1 cellular context compared by ENCODE assay signal in genomic region chr1:14913475-14914155, GRCh38.
TF ChIP-seq lines count a peak whose summit lies in the region.

No MANE protein-coding gene starts in this region.

TF ChIP-seq in HepG2, 621 proteins besides CTCF, POLR2A, EP300 and RAD21 (continued from another document and continues in another):
- TF ChIP-seq ETV5 (CRISPR knock-in tag; IDR thresholded peaks at IDR 0.05; ENCODE audit: borderline replicate concordance) = no peak
- no peak for TF ChIP-seq ZNF891 (CRISPR knock-in tag; IDR thresholded peaks at IDR 0.05)
- peak; percentile 55; the same call in 1 of the 2 replicates for TF ChIP-seq ZNF768 (CRISPR knock-in tag; IDR thresholded peaks at IDR 0.05)
- TF ChIP-seq NR0B2 (CRISPR knock-in tag; IDR thresholded peaks at IDR 0.05) = no peak
- TF ChIP-seq TMF1 (CRISPR knock-in tag; IDR thresholded peaks at IDR 0.05; ENCODE audit: low read depth) = no peak
- TF ChIP-seq, protein P1, sequence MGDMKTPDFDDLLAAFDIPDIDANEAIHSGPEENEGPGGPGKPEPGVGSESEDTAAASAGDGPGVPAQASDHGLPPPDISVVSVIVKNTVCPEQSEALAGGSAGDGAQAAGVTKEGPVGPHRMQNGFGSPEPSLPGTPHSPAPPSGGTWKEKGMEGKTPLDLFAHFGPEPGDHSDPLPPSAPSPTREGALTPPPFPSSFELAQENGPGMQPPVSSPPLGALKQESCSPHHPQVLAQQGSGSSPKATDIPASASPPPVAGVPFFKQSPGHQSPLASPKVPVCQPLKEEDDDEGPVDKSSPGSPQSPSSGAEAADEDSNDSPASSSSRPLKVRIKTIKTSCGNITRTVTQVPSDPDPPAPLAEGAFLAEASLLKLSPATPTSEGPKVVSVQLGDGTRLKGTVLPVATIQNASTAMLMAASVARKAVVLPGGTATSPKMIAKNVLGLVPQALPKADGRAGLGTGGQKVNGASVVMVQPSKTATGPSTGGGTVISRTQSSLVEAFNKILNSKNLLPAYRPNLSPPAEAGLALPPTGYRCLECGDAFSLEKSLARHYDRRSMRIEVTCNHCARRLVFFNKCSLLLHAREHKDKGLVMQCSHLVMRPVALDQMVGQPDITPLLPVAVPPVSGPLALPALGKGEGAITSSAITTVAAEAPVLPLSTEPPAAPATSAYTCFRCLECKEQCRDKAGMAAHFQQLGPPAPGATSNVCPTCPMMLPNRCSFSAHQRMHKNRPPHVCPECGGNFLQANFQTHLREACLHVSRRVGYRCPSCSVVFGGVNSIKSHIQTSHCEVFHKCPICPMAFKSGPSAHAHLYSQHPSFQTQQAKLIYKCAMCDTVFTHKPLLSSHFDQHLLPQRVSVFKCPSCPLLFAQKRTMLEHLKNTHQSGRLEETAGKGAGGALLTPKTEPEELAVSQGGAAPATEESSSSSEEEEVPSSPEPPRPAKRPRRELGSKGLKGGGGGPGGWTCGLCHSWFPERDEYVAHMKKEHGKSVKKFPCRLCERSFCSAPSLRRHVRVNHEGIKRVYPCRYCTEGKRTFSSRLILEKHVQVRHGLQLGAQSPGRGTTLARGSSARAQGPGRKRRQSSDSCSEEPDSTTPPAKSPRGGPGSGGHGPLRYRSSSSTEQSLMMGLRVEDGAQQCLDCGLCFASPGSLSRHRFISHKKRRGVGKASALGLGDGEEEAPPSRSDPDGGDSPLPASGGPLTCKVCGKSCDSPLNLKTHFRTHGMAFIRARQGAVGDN (CRISPR knock-in tag; IDR thresholded peaks at IDR 0.05) = peak; percentile 82
- TF ChIP-seq SP5 (CRISPR knock-in tag; IDR thresholded peaks at IDR 0.05; ENCODE audit: borderline replicate concordance, low read depth) = peak; percentile 34; the same call in 1 of the 2 replicates
- no peak for TF ChIP-seq REL (CRISPR knock-in tag; conservative IDR thresholded peaks at IDR 0.05)
- TF ChIP-seq, protein P2, sequence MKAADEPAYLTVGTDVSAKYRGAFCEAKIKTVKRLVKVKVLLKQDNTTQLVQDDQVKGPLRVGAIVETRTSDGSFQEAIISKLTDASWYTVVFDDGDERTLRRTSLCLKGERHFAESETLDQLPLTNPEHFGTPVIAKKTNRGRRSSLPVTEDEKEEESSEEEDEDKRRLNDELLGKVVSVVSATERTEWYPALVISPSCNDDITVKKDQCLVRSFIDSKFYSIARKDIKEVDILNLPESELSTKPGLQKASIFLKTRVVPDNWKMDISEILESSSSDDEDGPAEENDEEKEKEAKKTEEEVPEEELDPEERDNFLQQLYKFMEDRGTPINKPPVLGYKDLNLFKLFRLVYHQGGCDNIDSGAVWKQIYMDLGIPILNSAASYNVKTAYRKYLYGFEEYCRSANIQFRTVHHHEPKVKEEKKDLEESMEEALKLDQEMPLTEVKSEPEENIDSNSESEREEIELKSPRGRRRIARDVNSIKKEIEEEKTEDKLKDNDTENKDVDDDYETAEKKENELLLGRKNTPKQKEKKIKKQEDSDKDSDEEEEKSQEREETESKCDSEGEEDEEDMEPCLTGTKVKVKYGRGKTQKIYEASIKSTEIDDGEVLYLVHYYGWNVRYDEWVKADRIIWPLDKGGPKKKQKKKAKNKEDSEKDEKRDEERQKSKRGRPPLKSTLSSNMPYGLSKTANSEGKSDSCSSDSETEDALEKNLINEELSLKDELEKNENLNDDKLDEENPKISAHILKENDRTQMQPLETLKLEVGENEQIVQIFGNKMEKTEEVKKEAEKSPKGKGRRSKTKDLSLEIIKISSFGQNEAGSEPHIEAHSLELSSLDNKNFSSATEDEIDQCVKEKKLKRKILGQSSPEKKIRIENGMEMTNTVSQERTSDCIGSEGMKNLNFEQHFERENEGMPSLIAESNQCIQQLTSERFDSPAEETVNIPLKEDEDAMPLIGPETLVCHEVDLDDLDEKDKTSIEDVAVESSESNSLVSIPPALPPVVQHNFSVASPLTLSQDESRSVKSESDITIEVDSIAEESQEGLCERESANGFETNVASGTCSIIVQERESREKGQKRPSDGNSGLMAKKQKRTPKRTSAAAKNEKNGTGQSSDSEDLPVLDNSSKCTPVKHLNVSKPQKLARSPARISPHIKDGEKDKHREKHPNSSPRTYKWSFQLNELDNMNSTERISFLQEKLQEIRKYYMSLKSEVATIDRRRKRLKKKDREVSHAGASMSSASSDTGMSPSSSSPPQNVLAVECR (CRISPR knock-in tag; IDR thresholded peaks at IDR 0.05; ENCODE audit: borderline replicate concordance) = peak; percentile 8; the same call in 1 of the 2 replicates
- TF ChIP-seq GABPB1 (CRISPR knock-in tag; IDR thresholded peaks at IDR 0.05) = 0 out of 2 replicates have a peak, but pooled peaks have one; percentile 14
- TF ChIP-seq, protein P3, sequence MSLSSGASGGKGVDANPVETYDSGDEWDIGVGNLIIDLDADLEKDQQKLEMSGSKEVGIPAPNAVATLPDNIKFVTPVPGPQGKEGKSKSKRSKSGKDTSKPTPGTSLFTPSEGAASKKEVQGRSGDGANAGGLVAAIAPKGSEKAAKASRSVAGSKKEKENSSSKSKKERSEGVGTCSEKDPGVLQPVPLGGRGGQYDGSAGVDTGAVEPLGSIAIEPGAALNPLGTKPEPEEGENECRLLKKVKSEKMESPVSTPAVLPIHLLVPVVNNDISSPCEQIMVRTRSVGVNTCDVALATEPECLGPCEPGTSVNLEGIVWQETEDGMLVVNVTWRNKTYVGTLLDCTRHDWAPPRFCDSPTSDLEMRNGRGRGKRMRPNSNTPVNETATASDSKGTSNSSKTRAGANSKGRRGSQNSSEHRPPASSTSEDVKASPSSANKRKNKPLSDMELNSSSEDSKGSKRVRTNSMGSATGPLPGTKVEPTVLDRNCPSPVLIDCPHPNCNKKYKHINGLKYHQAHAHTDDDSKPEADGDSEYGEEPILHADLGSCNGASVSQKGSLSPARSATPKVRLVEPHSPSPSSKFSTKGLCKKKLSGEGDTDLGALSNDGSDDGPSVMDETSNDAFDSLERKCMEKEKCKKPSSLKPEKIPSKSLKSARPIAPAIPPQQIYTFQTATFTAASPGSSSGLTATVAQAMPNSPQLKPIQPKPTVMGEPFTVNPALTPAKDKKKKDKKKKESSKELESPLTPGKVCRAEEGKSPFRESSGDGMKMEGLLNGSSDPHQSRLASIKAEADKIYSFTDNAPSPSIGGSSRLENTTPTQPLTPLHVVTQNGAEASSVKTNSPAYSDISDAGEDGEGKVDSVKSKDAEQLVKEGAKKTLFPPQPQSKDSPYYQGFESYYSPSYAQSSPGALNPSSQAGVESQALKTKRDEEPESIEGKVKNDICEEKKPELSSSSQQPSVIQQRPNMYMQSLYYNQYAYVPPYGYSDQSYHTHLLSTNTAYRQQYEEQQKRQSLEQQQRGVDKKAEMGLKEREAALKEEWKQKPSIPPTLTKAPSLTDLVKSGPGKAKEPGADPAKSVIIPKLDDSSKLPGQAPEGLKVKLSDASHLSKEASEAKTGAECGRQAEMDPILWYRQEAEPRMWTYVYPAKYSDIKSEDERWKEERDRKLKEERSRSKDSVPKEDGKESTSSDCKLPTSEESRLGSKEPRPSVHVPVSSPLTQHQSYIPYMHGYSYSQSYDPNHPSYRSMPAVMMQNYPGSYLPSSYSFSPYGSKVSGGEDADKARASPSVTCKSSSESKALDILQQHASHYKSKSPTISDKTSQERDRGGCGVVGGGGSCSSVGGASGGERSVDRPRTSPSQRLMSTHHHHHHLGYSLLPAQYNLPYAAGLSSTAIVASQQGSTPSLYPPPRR (CRISPR knock-in tag; IDR thresholded peaks at IDR 0.05; ENCODE audit: borderline replicate concordance) = no peak
- no peak for TF ChIP-seq AFF4 (CRISPR knock-in tag; IDR thresholded peaks at IDR 0.05)
- TF ChIP-seq SKI (IDR thresholded peaks at IDR 0.05; ENCODE audit: partially characterized antibody) = no peak
- TF ChIP-seq, protein P4, sequence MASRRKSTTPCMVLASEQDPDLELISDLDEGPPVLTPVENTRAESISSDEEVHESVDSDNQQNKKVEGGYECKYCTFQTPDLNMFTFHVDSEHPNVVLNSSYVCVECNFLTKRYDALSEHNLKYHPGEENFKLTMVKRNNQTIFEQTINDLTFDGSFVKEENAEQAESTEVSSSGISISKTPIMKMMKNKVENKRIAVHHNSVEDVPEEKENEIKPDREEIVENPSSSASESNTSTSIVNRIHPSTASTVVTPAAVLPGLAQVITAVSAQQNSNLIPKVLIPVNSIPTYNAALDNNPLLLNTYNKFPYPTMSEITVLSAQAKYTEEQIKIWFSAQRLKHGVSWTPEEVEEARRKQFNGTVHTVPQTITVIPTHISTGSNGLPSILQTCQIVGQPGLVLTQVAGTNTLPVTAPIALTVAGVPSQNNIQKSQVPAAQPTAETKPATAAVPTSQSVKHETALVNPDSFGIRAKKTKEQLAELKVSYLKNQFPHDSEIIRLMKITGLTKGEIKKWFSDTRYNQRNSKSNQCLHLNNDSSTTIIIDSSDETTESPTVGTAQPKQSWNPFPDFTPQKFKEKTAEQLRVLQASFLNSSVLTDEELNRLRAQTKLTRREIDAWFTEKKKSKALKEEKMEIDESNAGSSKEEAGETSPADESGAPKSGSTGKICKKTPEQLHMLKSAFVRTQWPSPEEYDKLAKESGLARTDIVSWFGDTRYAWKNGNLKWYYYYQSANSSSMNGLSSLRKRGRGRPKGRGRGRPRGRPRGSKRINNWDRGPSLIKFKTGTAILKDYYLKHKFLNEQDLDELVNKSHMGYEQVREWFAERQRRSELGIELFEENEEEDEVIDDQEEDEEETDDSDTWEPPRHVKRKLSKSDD (CRISPR knock-in tag; IDR thresholded peaks at IDR 0.05; ENCODE audit: low read depth) = no peak
- no peak for TF ChIP-seq FOXA1 (IDR thresholded peaks at IDR 0.05)
- no peak for TF ChIP-seq FOXA1 (CRISPR knock-in tag; IDR thresholded peaks at IDR 0.05)
- no peak for TF ChIP-seq SSRP1 (CRISPR knock-in tag; IDR thresholded peaks at IDR 0.05)
- TF ChIP-seq TFAP4 (IDR thresholded peaks at IDR 0.05; ENCODE audit: borderline replicate concordance, low read depth) = no peak
- no peak for TF ChIP-seq MBD4 (IDR thresholded peaks at IDR 0.05; ENCODE audit: borderline replicate concordance, low read length)
- TF ChIP-seq ZNF264 (CRISPR knock-in tag; IDR thresholded peaks at IDR 0.05) = no peak
- TF ChIP-seq, protein P5, sequence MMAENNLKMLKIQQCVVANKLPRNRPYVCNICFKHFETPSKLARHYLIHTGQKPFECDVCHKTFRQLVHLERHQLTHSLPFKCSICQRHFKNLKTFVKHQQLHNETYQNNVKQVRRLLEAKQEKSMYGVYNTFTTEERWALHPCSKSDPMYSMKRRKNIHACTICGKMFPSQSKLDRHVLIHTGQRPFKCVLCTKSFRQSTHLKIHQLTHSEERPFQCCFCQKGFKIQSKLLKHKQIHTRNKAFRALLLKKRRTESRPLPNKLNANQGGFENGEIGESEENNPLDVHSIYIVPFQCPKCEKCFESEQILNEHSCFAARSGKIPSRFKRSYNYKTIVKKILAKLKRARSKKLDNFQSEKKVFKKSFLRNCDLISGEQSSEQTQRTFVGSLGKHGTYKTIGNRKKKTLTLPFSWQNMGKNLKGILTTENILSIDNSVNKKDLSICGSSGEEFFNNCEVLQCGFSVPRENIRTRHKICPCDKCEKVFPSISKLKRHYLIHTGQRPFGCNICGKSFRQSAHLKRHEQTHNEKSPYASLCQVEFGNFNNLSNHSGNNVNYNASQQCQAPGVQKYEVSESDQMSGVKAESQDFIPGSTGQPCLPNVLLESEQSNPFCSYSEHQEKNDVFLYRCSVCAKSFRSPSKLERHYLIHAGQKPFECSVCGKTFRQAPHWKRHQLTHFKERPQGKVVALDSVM (CRISPR knock-in tag; IDR thresholded peaks at IDR 0.05) = peak; percentile 93
- TF ChIP-seq, protein P6, sequence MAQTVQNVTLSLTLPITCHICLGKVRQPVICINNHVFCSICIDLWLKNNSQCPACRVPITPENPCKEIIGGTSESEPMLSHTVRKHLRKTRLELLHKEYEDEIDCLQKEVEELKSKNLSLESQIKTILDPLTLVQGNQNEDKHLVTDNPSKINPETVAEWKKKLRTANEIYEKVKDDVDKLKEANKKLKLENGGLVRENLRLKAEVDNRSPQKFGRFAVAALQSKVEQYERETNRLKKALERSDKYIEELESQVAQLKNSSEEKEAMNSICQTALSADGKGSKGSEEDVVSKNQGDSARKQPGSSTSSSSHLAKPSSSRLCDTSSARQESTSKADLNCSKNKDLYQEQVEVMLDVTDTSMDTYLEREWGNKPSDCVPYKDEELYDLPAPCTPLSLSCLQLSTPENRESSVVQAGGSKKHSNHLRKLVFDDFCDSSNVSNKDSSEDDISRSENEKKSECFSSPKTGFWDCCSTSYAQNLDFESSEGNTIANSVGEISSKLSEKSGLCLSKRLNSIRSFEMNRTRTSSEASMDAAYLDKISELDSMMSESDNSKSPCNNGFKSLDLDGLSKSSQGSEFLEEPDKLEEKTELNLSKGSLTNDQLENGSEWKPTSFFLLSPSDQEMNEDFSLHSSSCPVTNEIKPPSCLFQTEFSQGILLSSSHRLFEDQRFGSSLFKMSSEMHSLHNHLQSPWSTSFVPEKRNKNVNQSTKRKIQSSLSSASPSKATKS (CRISPR knock-in tag; IDR thresholded peaks at IDR 0.05) = no peak
- 0 out of 2 replicates have a peak, but pooled peaks have one; percentile 40 for TF ChIP-seq TBX2 (CRISPR knock-in tag; IDR thresholded peaks at IDR 0.05; ENCODE audit: borderline replicate concordance)
- TF ChIP-seq ZNF7 (CRISPR knock-in tag; IDR thresholded peaks at IDR 0.05) = peak; percentile 60; the same call in 1 of the 2 replicates
